21 cellular contexts compared by ENCODE assay signal in genomic region chr1:224589006-224589405, GRCh38. TPM values are rescaled to one million over a fixed set of nuclear protein-coding genes. Genes with fewer than 3 reads are reported as not detected.
A peak's percentile ranks its signal among the peaks of the same experiment; 100 is the strongest.
DNase-seq lines count a peak whose midpoint lies in the region; ATAC-seq, FAIRE-seq and TF ChIP-seq lines count a peak whose summit lies in the region.
"Had no signal": no experiment of that assay in that cellular context is flagged by ENCODE, and none has a peak within 500 bp of the region (broad histone marks: within the 10 kb centered on the region; RNA-seq: fewer than 3 reads in every experiment).

No MANE protein-coding gene starts in this region.

- no peak overlapping the region for H2BK5ac ChIP-seq in mesenchymal stem cell (ENCODE audit: low read depth, low read length, poor library complexity, severe bottlenecking)

- H4K20me1 ChIP-seq in Karpas-422 (ENCODE audit: insufficient read depth, low read depth, low read length) = no peaks in the 10 kb centered on the region

- H2BK12ac ChIP-seq in mesenchymal stem cell (ENCODE audit: low read length in 2 of 2) = no peak overlapping the region

- H3K4me3 ChIP-seq in bronchial epithelial cell (ENCODE audit: low read depth, low read length) = no peak overlapping the region
- H3K4me3 ChIP-seq in mesenchymal stem cell (ENCODE audit: insufficient read depth in 1 of 2, low read depth in 1 of 2, low read length in 2 of 2) = no peak overlapping the region
- H3K4me3 ChIP-seq in WERI-Rb-1 (ENCODE audit: low read depth, low read length) = no peak overlapping the region
- H3K4me3 ChIP-seq in Karpas-422 (ENCODE audit: low read length) = no peak overlapping the region
- H3K4me3 ChIP-seq: ovary, SK-N-MC had no signal

- H3K9ac ChIP-seq in mesenchymal stem cell (ENCODE audit: low read length) (no peak overlapping the region), Karpas-422 (ENCODE audit: low read length) (no peak overlapping the region)

- no peaks in the 10 kb centered on the region for H3K9me2 ChIP-seq in Karpas-422 (replicated peaks; ENCODE audit: insufficient read depth, low read length)

- H4K8ac ChIP-seq in mesenchymal stem cell (ENCODE audit: low read length) = no peak overlapping the region

- no peak overlapping the region for H3K18ac ChIP-seq in mesenchymal stem cell (ENCODE audit: low read depth in 1 of 2, low read length in 2 of 2)

- H2AK5ac ChIP-seq in mesenchymal stem cell (ENCODE audit: low read length, severe bottlenecking) = no peak overlapping the region

- FAIRE-seq in bronchial epithelial cell (lab: Jason Lieb, UNC) = no peak
- FAIRE-seq: GM12891 had no signal

- no peak overlapping the region for H4K91ac ChIP-seq in mesenchymal stem cell (ENCODE audit: low read length)

- 77% methylated on average over 6 of the region's 6 CpGs for WGBS in mesenchymal stem cell

- H3K23ac ChIP-seq in mesenchymal stem cell (ENCODE audit: low read length in 2 of 2) = no peak overlapping the region

- DNase-seq in LHCN-M2 (ENCODE audit: low read depth) = peak; percentile 21
- DNase-seq in bronchial epithelial cell (ENCODE audit: low read depth) = peak; percentile 7
- peak; percentile 58 for DNase-seq in mesenchymal stem cell
- DNase-seq in WERI-Rb-1 = no peak
- DNase-seq in Karpas-422 = no peak
- DNase-seq: activated CD8-positive, alpha-beta memory T cell treated with anti-CD3 and anti-CD28 coated beads, Interleukin-2, amount 10 ng/mL, durations not matched to agents 7 days and 5 days; AML-193; cerebellar nuclear complex; COR-L47; effector memory CD8-positive, alpha-beta T cell; GF-D8; left ventricle myocardium superior; NCI-H1417; NCI-H226; ovary; stimulated activated CD4-positive, alpha-beta T cell treated with anti-CD3 and anti-CD28 coated beads, Interleukin-2, amount 100 ng/mL, for 48 hours had no signal

- no peak overlapping the region for H3K4me2 ChIP-seq in mesenchymal stem cell (ENCODE audit: low read length, poor library complexity, severe bottlenecking)
- H3K4me2 ChIP-seq in Karpas-422 (ENCODE audit: low read depth, low read length, poor library complexity, severe bottlenecking) = no peak overlapping the region

- H2BK120ac ChIP-seq in mesenchymal stem cell (ENCODE audit: low read depth, low read length) = no peak overlapping the region

- H3K27ac ChIP-seq in mesenchymal stem cell (ENCODE audit: low read length, poor library complexity, severe bottlenecking) = no peak overlapping the region
- no peak overlapping the region for H3K27ac ChIP-seq in WERI-Rb-1
- no peak overlapping the region for H3K27ac ChIP-seq in Karpas-422 (ENCODE audit: low read length)
- H3K27ac ChIP-seq: ovary, SK-N-MC had no signal

- H3K9me3 ChIP-seq in mesenchymal stem cell (ENCODE audit: control insufficient read depth, low read length) (no peaks in the 10 kb centered on the region), WERI-Rb-1 (ENCODE audit: severe bottlenecking) (no peaks in the 10 kb centered on the region), Karpas-422 (ENCODE audit: low read length) (no peaks in the 10 kb centered on the region)
- H3K9me3 ChIP-seq: ovary had no signal

- no peak overlapping the region for H2BK15ac ChIP-seq in mesenchymal stem cell (ENCODE audit: low read depth, poor library complexity, severe bottlenecking)

- peaks cover 4% of the 10 kb centered on the region for H3K4me1 ChIP-seq in mesenchymal stem cell (ENCODE audit: control insufficient read depth, insufficient read depth, low read depth, low read length)
- H3K4me1 ChIP-seq in Karpas-422 (ENCODE audit: low read length) = no peaks in the 10 kb centered on the region

- H3K4ac ChIP-seq in mesenchymal stem cell (ENCODE audit: low read depth in 1 of 2, low read length in 2 of 2) = no peak overlapping the region

- H3K79me1 ChIP-seq in mesenchymal stem cell (replicated peaks; ENCODE audit: low read length, poor library complexity, severe bottlenecking) = no peaks in the 10 kb centered on the region

- ATAC-seq in GM21723 (IDR thresholded peaks at IDR 0.05; ENCODE audit: unreplicated experiment) = no peak
- no peak for ATAC-seq in HG02973 (IDR thresholded peaks at IDR 0.05; ENCODE audit: unreplicated experiment)
- ATAC-seq: activated CD8-positive, alpha-beta memory T cell treated with anti-CD3 and anti-CD28 coated beads, Interleukin-2, amount 10 ng/mL, durations not matched to agents 7 days and 5 days; activated T-helper 17 cell treated with anti-CD3 and anti-CD28 coated beads, Interleukin-2, amount 50 U/mL, for 72 hours; effector memory CD8-positive, alpha-beta T cell; left ventricle myocardium superior had no signal

- H3K79me2 ChIP-seq in Karpas-422 (ENCODE audit: low read length) = no peaks in the 10 kb centered on the region

- H3K27me3 ChIP-seq in bronchial epithelial cell (ENCODE audit: control insufficient read depth, insufficient read depth, low read length) (no peaks in the 10 kb centered on the region), mesenchymal stem cell (ENCODE audit: control insufficient read depth in 1 of 2, insufficient read depth in 1 of 2, low read length in 2 of 2) (no peaks in the 10 kb centered on the region), WERI-Rb-1 (ENCODE audit: insufficient read depth, low read depth, severe bottlenecking) (no peaks in the 10 kb centered on the region), Karpas-422 (ENCODE audit: low read length) (no peaks in the 10 kb centered on the region)
- H3K27me3 ChIP-seq: ovary had no signal

- H3K14ac ChIP-seq in mesenchymal stem cell (ENCODE audit: low read length in 2 of 2) = no peak overlapping the region

- TF ChIP-seq CTCF in bronchial epithelial cell (IDR thresholded peaks at IDR 0.05; ENCODE audit: insufficient read depth, low read length, severe bottlenecking) = no peak
- no peak for TF ChIP-seq CTCF in WERI-Rb-1 (IDR thresholded peaks at IDR 0.05; ENCODE audit: low read depth, low read length)

- no peaks in the 10 kb centered on the region for H3K36me3 ChIP-seq in bronchial epithelial cell (ENCODE audit: control insufficient read depth, insufficient read depth, low read length)
- H3K36me3 ChIP-seq in mesenchymal stem cell (ENCODE audit: control insufficient read depth in 1 of 2, insufficient read depth in 2 of 2, low read depth in 1 of 2, low read length in 2 of 2) = peaks cover 0 to 12% of the 10 kb centered on the region in 2 experiments
- H3K36me3 ChIP-seq in WERI-Rb-1 = no peaks in the 10 kb centered on the region
- H3K36me3 ChIP-seq in Karpas-422 (ENCODE audit: insufficient read depth, low read length) = no peaks in the 10 kb centered on the region
- H3K36me3 ChIP-seq: ovary had no signal

- H2AFZ ChIP-seq in mesenchymal stem cell (ENCODE audit: low read depth, low read length) (no peak overlapping the region), Karpas-422 (ENCODE audit: low read length) (no peak overlapping the region)

RNA-seq across cellular contexts. Expression of gene CNIH3, which starts 27.1 kb away (rescaled TPM):
- 6.2 and 13.4 TPM in 2 replicates for total RNA-seq in LHCN-M2 (2014; rRNA removed)
- polyA plus RNA-seq in LHCN-M2 (2012) = 1.9 TPM
- 0.53 and 0.64 TPM in 2 replicates for total RNA-seq in bronchial epithelial cell
- polyA plus RNA-seq in mesenchymal stem cell (2013, experiment 1 of 2) = 5.4 TPM
- polyA plus RNA-seq in mesenchymal stem cell (2013, experiment 2 of 2) = 6.0 TPM
- total RNA-seq in Karpas-422 (2014; rRNA removed; shearing (Covaris generic); ENCODE audit: low replicate concordance) = 1.3 and 4.7 TPM in 2 replicates

Comparison
In these comparisons a context has a peak if more than half of its experiments do, and no peak if none do; other contexts are left out.
1. DNase-seq: peak in LHCN-M2 (single experiment), bronchial epithelial cell (single experiment) and mesenchymal stem cell (single experiment); none in WERI-Rb-1 (single experiment) and Karpas-422 (single experiment).